8 cellular contexts compared by ENCODE assay signal in the genomic region with DNA sequence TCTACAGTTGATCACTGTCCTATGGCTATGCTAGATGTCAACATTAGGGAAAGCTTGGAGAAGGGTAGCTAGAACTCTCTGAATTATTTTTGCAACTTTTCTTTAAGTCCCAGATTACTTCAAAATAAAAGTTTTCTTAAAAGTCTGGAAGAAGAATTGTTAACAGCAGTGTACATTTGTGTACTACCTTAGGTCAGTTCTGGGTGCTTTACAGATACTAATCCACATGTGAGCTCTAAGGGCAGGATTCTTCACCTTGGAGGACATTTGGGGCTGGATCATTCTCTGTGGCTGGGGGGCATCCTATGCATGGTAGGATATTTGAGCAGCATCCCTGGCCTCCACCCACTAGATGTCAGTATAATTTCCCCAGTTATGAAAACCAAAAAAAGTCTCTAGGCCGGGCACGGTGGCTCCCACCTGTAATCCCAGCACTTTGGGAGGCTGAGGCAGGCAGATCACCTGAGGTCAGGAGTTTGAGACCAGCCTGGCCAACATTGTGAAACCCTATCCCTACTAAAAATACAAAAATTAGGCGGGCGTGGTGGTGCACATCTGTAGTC. TPM values are rescaled to one million over a fixed set of nuclear protein-coding genes. Genes with fewer than 3 reads are reported as not detected.
DNase-seq lines count a peak whose midpoint lies in the region; ATAC-seq and TF ChIP-seq lines count a peak whose summit lies in the region.
"Had no signal": no experiment of that assay in that cellular context is flagged by ENCODE, and none has a peak within 500 bp of the region (broad histone marks: within the 10 kb centered on the region; RNA-seq: fewer than 3 reads in every experiment).

No MANE protein-coding gene starts in this region.

- TF ChIP-seq CTCF in GM13977 (IDR thresholded peaks at IDR 0.05; ENCODE audit: extremely low read depth, insufficient read depth, missing control alignments) (peak; percentile 36), foreskin keratinocyte (conservative IDR thresholded peaks at IDR 0.05) (peak; percentile 62), mesothelial cell of epicardium (IDR thresholded peaks at IDR 0.05; ENCODE audit: unreplicated experiment) (no peak), sigmoid colon (IDR thresholded peaks at IDR 0.05) (no peak)

- peaks cover 11% of the 10 kb centered on the region for H3K4me1 Mint-ChIP-seq in mesothelial cell of epicardium

- no peaks in the 10 kb centered on the region for H3K27me3 Mint-ChIP-seq in mesothelial cell of epicardium (ENCODE audit: low read depth)

- no peaks in the 10 kb centered on the region for H3K4me1 ChIP-seq in foreskin keratinocyte
- H3K4me1 ChIP-seq in sigmoid colon = peaks cover 0 to 23% (median 15%) of the 10 kb centered on the region in 4 donors

- H3K9me3 ChIP-seq in sigmoid colon = no peaks in the 10 kb centered on the region

- H3K9me3 Mint-ChIP-seq in mesothelial cell of epicardium = no peaks in the 10 kb centered on the region

- H3K4me3 ChIP-seq in sigmoid colon = no peak overlapping the region

- H3K27me3 ChIP-seq in foreskin keratinocyte (no peaks in the 10 kb centered on the region), sigmoid colon (no peaks in the 10 kb centered on the region)

- H3K4me3 Mint-ChIP-seq in mesothelial cell of epicardium = no peak overlapping the region

- WGBS in sigmoid colon, 2 donors = 79 to 81% methylated on average over 4 of the region's 4 CpGs

- H3K27ac ChIP-seq in foreskin keratinocyte = no peak overlapping the region
- H3K27ac ChIP-seq in sigmoid colon = no peak overlapping the region

- no peaks in the 10 kb centered on the region for H3K36me3 ChIP-seq in sigmoid colon

- no peaks in the 10 kb centered on the region for H3K36me3 Mint-ChIP-seq in mesothelial cell of epicardium

- no peak for ATAC-seq in foreskin keratinocyte
- ATAC-seq in GM18511 (IDR thresholded peaks at IDR 0.05; ENCODE audit: unreplicated experiment) = no peak

- DNase-seq in COLO668 (lab: John Stamatoyannopoulos, UW; ENCODE audit: unreplicated experiment) (peak; percentile 9), GM13977 (ENCODE audit: low spot score) (no peak), SKM-1 (lab: John Stamatoyannopoulos, UW; ENCODE audit: unreplicated experiment) (peak; percentile 35), foreskin keratinocyte (no peak), mesothelial cell of epicardium (ENCODE audit: low spot score in 2 of 2, unreplicated experiment in 2 of 2) (no peak), sigmoid colon (no peak)
- DNase-seq: NCI-H2107 had no signal

- intact Hi-C loops in sigmoid colon (cut with DNase I) = no loop called here

- no peak for TF ChIP-seq EP300 in sigmoid colon (IDR thresholded peaks at IDR 0.05)

- in situ Hi-C loops in GM13977 (cut with MboI; ENCODE audit: low pct_unique_long_range_greater_than_20kb, low sequenced_read_pairs, unreplicated experiment) = no loop called here

- H3K27ac Mint-ChIP-seq in mesothelial cell of epicardium = no peak overlapping the region

- no peak for TF ChIP-seq POLR2A in sigmoid colon (IDR thresholded peaks at IDR 0.05)

RNA-seq across cellular contexts. Expression of a gene that starts 2.8 kb away (rescaled TPM):
- total RNA-seq in foreskin keratinocyte = 0.68 and 0.78 TPM in 2 replicates
- polyA plus RNA-seq in foreskin keratinocyte = 0.33 and 0.58 TPM in 2 replicates
- 6.3 to 7.2 TPM (median 7.0 TPM) in 3 replicates for total RNA-seq in mesothelial cell of epicardium
- total RNA-seq in sigmoid colon = 1 to 10 TPM in 3 of 4 donors, under 1 TPM in 1; 0.99 to 3.6 (median 1.3) TPM
- polyA plus RNA-seq in sigmoid colon = 1 to 10 TPM; 1.8 to 9.0 (median 3.2) TPM

RNA-seq across cellular contexts. Expression of a gene that starts 2.9 kb away (rescaled TPM):
- total RNA-seq in foreskin keratinocyte (28.9 and 29.0 TPM in 2 replicates), mesothelial cell of epicardium (59.2 to 66.0 TPM (median 62.8 TPM) in 3 replicates), sigmoid colon (10 to 100 TPM; 15.0 to 33.5 (median 21.4) TPM)
- polyA plus RNA-seq in foreskin keratinocyte (25.9 and 27.9 TPM in 2 replicates), sigmoid colon (10 to 100 TPM; 38.4 to 88.2 (median 65.7) TPM)

RNA-seq across cellular contexts. Expression of a gene that starts 26.1 kb away (rescaled TPM):
- 0.56 and 1.2 TPM in 2 replicates for total RNA-seq in foreskin keratinocyte
- polyA plus RNA-seq in foreskin keratinocyte = 0.64 and 1.3 TPM in 2 replicates
- 4.9 to 8.6 TPM (median 8.2 TPM) in 3 replicates for total RNA-seq in mesothelial cell of epicardium
- total RNA-seq in sigmoid colon = not detected
- polyA plus RNA-seq in sigmoid colon = under 1 TPM in 1 of 3 donors, not detected in 2; 0.16 TPM

RNA-seq across cellular contexts. Expression of a gene that starts 35.1 kb away (rescaled TPM):
- total RNA-seq in foreskin keratinocyte (0.28 and 0.44 TPM in 2 replicates), mesothelial cell of epicardium (0.20 to 1.0 TPM (median 0.75 TPM) in 3 replicates), sigmoid colon (not detected)
- polyA plus RNA-seq in foreskin keratinocyte (0.39 and 0.99 TPM in 2 replicates), sigmoid colon (1 to 10 TPM; 2.5 to 5.4 (median 2.9) TPM)

RNA-seq across cellular contexts. Expression of a gene that starts 49.2 kb away (rescaled TPM):
- total RNA-seq in foreskin keratinocyte (32.6 and 33.9 TPM in 2 replicates), mesothelial cell of epicardium (54.4 to 56.6 TPM (median 55.7 TPM) in 3 replicates), sigmoid colon (10 to 100 TPM in 3 of 4 donors, 1 to 10 TPM in 1; 7.9 to 14.6 (median 12.1) TPM)
- polyA plus RNA-seq in foreskin keratinocyte (37.1 and 42.8 TPM in 2 replicates), sigmoid colon (10 to 100 TPM; 10.2 to 46.2 (median 11.3) TPM)

Comparison
In these comparisons a context has a peak if more than half of its experiments do, and no peak if none do; other contexts are left out.
1. DNase-seq: peak in COLO668 (single experiment) and SKM-1 (single experiment); none in GM13977 (single experiment), foreskin keratinocyte (0 of 2), mesothelial cell of epicardium (0 of 2) and sigmoid colon (single experiment).
2. CTCF ChIP-seq: peak in GM13977 (single experiment) and foreskin keratinocyte (single experiment); none in mesothelial cell of epicardium (single experiment) and sigmoid colon (0 of 4).